2 cellular contexts compared by ENCODE assay signal in the genomic region with DNA sequence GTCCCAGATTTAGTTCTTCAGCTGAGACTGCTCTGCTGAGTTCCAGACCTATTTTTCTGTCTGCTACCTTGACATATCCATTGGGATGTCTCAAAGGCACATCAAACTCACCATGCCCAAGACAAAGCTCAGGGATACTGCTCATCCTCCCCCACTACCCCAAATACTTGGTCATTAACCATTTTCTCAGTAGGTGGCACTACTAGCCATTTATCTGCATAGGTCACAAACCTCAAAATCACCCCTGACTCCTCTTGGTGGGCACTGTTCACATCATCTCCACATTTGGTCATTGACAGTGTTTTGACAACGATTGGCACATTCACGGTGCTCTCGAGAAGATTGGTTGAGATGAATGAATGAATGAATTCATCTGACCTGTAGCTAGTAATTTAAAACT.
TF ChIP-seq lines count a peak whose summit lies in the region.

No MANE protein-coding gene starts in this region.

TF ChIP-seq in HCT116, 20 proteins besides CTCF, POLR2A, EP300 and RAD21:
- no peak for TF ChIP-seq SRF (IDR thresholded peaks at IDR 0.05; ENCODE audit: low read depth)
- TF ChIP-seq, protein P1, sequence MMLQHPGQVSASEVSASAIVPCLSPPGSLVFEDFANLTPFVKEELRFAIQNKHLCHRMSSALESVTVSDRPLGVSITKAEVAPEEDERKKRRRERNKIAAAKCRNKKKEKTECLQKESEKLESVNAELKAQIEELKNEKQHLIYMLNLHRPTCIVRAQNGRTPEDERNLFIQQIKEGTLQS (IDR thresholded peaks at IDR 0.05) = no peak
- no peak for TF ChIP-seq SP1 (IDR thresholded peaks at IDR 0.05; ENCODE audit: low read depth)
- TF ChIP-seq YY1 (IDR thresholded peaks at IDR 0.05; ENCODE audit: extremely low read depth, insufficient replicate concordance, low read depth, low read length) = no peak
- TF ChIP-seq FOSL1 (IDR thresholded peaks at IDR 0.05; ENCODE audit: low read depth) = no peak
- TF ChIP-seq, protein P2, sequence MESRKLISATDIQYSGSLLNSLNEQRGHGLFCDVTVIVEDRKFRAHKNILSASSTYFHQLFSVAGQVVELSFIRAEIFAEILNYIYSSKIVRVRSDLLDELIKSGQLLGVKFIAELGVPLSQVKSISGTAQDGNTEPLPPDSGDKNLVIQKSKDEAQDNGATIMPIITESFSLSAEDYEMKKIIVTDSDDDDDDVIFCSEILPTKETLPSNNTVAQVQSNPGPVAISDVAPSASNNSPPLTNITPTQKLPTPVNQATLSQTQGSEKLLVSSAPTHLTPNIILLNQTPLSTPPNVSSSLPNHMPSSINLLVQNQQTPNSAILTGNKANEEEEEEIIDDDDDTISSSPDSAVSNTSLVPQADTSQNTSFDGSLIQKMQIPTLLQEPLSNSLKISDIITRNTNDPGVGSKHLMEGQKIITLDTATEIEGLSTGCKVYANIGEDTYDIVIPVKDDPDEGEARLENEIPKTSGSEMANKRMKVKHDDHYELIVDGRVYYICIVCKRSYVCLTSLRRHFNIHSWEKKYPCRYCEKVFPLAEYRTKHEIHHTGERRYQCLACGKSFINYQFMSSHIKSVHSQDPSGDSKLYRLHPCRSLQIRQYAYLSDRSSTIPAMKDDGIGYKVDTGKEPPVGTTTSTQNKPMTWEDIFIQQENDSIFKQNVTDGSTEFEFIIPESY (IDR thresholded peaks at IDR 0.05; ENCODE audit: extremely low read depth, insufficient replicate concordance, low read length) = no peak
- TF ChIP-seq EGR1 (IDR thresholded peaks at IDR 0.05; ENCODE audit: low read depth) = no peak
- no peak for TF ChIP-seq POLR2AphosphoS5 (IDR thresholded peaks at IDR 0.05; ENCODE audit: low read depth, low read length)
- TF ChIP-seq JUND (IDR thresholded peaks at IDR 0.05) = no peak
- no peak for TF ChIP-seq TCF7L2 (IDR thresholded peaks at IDR 0.05; ENCODE audit: borderline replicate concordance, extremely low read depth, insufficient read depth, insufficient read length)
- TF ChIP-seq EZH2 (IDR thresholded peaks at IDR 0.05) = no peak
TF ChIP-seq in HCT116: peak in this region for 0.

TF ChIP-seq in GM12878, 131 proteins besides CTCF, POLR2A, EP300 and RAD21:
- no peak for TF ChIP-seq GATAD2B (conservative IDR thresholded peaks at IDR 0.05; ENCODE audit: low read depth)
- no peak for TF ChIP-seq MTA2 (IDR thresholded peaks at IDR 0.05; ENCODE audit: low read depth)
- no peak for TF ChIP-seq CREB1 (IDR thresholded peaks at IDR 0.05; ENCODE audit: low read depth)
- TF ChIP-seq, protein P3, sequence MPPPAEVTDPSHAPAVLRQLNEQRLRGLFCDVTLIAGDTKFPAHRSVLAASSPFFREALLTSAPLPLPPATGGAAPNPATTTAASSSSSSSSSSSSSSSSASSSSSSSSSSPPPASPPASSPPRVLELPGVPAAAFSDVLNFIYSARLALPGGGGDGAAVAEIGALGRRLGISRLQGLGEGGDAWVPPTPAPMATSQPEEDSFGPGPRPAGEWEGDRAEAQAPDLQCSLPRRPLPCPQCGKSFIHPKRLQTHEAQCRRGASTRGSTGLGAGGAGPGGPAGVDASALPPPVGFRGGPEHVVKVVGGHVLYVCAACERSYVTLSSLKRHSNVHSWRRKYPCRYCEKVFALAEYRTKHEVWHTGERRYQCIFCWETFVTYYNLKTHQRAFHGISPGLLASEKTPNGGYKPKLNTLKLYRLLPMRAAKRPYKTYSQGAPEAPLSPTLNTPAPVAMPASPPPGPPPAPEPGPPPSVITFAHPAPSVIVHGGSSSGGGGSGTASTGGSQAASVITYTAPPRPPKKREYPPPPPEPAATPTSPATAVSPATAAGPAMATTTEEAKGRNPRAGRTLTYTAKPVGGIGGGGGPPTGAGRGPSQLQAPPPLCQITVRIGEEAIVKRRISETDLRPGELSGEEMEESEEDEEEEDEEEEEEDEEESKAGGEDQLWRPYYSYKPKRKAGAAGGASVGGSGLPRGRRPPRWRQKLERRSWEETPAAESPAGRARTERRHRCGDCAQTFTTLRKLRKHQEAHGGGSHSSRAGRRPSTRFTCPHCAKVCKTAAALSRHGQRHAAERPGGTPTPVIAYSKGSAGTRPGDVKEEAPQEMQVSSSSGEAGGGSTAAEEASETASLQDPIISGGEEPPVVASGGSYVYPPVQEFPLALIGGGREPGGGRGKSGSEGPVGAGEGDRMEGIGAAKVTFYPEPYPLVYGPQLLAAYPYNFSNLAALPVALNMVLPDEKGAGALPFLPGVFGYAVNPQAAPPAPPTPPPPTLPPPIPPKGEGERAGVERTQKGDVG (CRISPR knock-in tag; IDR thresholded peaks at IDR 0.05) = no peak
- TF ChIP-seq BMI1 (IDR thresholded peaks at IDR 0.05; ENCODE audit: borderline replicate concordance) = no peak
- TF ChIP-seq TAF1 (IDR thresholded peaks at IDR 0.05; ENCODE audit: borderline replicate concordance, low read depth, low read length) = no peak
- TF ChIP-seq SRF (IDR thresholded peaks at IDR 0.05; ENCODE audit: low read depth in 2 of 2, low read length in 2 of 2) = no peak
- no peak for TF ChIP-seq STAT3 (IDR thresholded peaks at IDR 0.05; ENCODE audit: low read depth, low read length)
- TF ChIP-seq BHLHE40 (IDR thresholded peaks at IDR 0.05; ENCODE audit: borderline replicate concordance in 1 of 2, low read depth in 2 of 2, low read length in 1 of 2) = no peak
- TF ChIP-seq MXI1 (IDR thresholded peaks at IDR 0.05; ENCODE audit: low read depth, low read length) = no peak
- TF ChIP-seq, protein P4, sequence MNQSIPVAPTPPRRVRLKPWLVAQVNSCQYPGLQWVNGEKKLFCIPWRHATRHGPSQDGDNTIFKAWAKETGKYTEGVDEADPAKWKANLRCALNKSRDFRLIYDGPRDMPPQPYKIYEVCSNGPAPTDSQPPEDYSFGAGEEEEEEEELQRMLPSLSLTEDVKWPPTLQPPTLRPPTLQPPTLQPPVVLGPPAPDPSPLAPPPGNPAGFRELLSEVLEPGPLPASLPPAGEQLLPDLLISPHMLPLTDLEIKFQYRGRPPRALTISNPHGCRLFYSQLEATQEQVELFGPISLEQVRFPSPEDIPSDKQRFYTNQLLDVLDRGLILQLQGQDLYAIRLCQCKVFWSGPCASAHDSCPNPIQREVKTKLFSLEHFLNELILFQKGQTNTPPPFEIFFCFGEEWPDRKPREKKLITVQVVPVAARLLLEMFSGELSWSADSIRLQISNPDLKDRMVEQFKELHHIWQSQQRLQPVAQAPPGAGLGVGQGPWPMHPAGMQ (IDR thresholded peaks at IDR 0.05; ENCODE audit: borderline replicate concordance) = no peak
- TF ChIP-seq HDAC6 (IDR thresholded peaks at IDR 0.05; ENCODE audit: unreplicated experiment) = no peak
- TF ChIP-seq, protein P5, sequence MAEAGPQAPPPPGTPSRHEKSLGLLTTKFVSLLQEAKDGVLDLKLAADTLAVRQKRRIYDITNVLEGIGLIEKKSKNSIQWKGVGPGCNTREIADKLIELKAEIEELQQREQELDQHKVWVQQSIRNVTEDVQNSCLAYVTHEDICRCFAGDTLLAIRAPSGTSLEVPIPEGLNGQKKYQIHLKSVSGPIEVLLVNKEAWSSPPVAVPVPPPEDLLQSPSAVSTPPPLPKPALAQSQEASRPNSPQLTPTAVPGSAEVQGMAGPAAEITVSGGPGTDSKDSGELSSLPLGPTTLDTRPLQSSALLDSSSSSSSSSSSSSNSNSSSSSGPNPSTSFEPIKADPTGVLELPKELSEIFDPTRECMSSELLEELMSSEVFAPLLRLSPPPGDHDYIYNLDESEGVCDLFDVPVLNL (IDR thresholded peaks at IDR 0.05; ENCODE audit: low read depth, low read length) = no peak
- TF ChIP-seq ZSCAN29 (IDR thresholded peaks at IDR 0.05) = no peak
- no peak for TF ChIP-seq ATF7 (IDR thresholded peaks at IDR 0.05; ENCODE audit: low read depth)
- no peak for TF ChIP-seq EGR1 (IDR thresholded peaks at IDR 0.05; ENCODE audit: borderline replicate concordance in 1 of 2, low read depth in 2 of 2, low read length in 2 of 2)
